ENCODE assay signal across 19 cellular contexts in the genomic region with DNA sequence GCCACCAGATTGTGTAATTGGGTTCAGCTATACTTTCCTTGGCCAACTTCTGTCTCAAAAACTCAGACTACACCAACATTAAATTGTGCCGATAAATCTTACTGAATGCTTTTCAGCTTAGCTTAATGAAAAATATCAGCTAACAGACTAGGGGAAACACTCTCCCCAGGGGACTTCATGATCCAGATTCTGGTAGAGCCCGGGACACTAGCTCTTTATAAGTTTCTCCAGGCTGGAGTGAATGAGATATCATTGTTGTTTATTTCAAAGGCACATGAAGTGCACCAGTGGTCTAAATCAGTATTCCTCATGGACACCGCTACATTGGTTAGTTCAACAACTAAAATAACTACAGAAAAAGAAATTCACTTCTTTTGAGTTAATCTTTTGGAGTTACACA.
"Had no signal": no experiment of that assay in that cellular context is flagged by ENCODE, and none has a peak within 500 bp of the region (broad histone marks: within the 10 kb centered on the region; RNA-seq: fewer than 3 reads in every experiment).

No MANE protein-coding gene starts in this region.

- H3K36me3 Mint-ChIP-seq: natural killer cell had no signal

- H3K4me3 Mint-ChIP-seq: activated CD8-positive, alpha-beta T cell treated with anti-CD3 and anti-CD28 coated beads for 36 hours; activated T-helper 17 cell treated with anti-CD3 and anti-CD28 coated beads, Interleukin-2, amount 50 U/mL, for 72 hours; effector memory CD8-positive, alpha-beta T cell; natural killer cell had no signal

- H3K27ac Mint-ChIP-seq: activated CD8-positive, alpha-beta T cell treated with anti-CD3 and anti-CD28 coated beads for 36 hours; activated T-helper 17 cell treated with anti-CD3 and anti-CD28 coated beads, Interleukin-2, amount 50 U/mL, for 72 hours; effector memory CD8-positive, alpha-beta T cell; natural killer cell had no signal

- H3K36me3 ChIP-seq: esophagus squamous epithelium, lower lobe of right lung, tibial nerve, vagina had no signal

- H3K9me3 Mint-ChIP-seq: activated CD8-positive, alpha-beta T cell treated with anti-CD3 and anti-CD28 coated beads for 36 hours; activated T-helper 17 cell treated with anti-CD3 and anti-CD28 coated beads, Interleukin-2, amount 50 U/mL, for 72 hours; effector memory CD8-positive, alpha-beta T cell; natural killer cell had no signal

- H3K4me2 ChIP-seq: hepatocyte had no signal

- H3K27ac ChIP-seq: esophagus squamous epithelium, lower lobe of right lung, vagina had no signal

- H3K79me2 ChIP-seq: hepatocyte had no signal

- DNase-seq: activated CD4-positive, alpha-beta T cell treated with anti-CD3 and anti-CD28 coated beads for 48 hours; activated CD4-positive, CD25-positive, alpha-beta regulatory T cell; activated CD8-positive, alpha-beta T cell treated with anti-CD3 and anti-CD28 coated beads for 36 hours; activated naive CD4-positive, alpha-beta T cell treated with Interleukin-2 at 50 U/mL for 16 hours; activated T-cell treated with anti-CD3 and anti-CD28 coated beads, Interleukin-2, amount 50 U/mL, for 1 hour; effector memory CD8-positive, alpha-beta T cell; esophagus squamous epithelium; lower lobe of right lung; natural killer cell; stimulated activated CD4-positive, alpha-beta T cell treated with anti-CD3 and anti-CD28 coated beads, Interleukin-12 subunit alpha, Interleukin-12 subunit beta, amount 100 ng/mL, for 4 hours; stimulated activated CD4-positive, alpha-beta T cell treated with anti-CD3 and anti-CD28 coated beads, Interleukin-1b, Interleukin-23, amount 100 ng/mL, for 48 hours; stimulated activated CD8-positive, alpha-beta memory T cell treated with anti-CD3 and anti-CD28 coated beads, Interleukin-4, amount 100 ng/mL, for 48 hours; stimulated activated naive CD4-positive, alpha-beta T cell treated with Interleukin-2 at 50 U/mL for 16 hours; T-helper 1 cell; T-helper 9 cell had no signal

- H3K4me3 ChIP-seq: esophagus squamous epithelium, hepatocyte, lower lobe of right lung, tibial nerve, vagina had no signal

- H3K27me3 ChIP-seq: hepatocyte, tibial nerve, vagina had no signal

- H2AFZ ChIP-seq: hepatocyte had no signal

- ATAC-seq: activated CD8-positive, alpha-beta T cell treated with anti-CD3 and anti-CD28 coated beads for 36 hours; activated T-helper 17 cell treated with anti-CD3 and anti-CD28 coated beads, Interleukin-2, amount 50 U/mL, for 72 hours; effector memory CD8-positive, alpha-beta T cell; lower lobe of right lung; natural killer cell had no signal

- H3K9me3 ChIP-seq: esophagus squamous epithelium, lower lobe of right lung, tibial nerve, vagina had no signal

- H3K4me1 Mint-ChIP-seq: activated T-helper 17 cell treated with anti-CD3 and anti-CD28 coated beads, Interleukin-2, amount 50 U/mL, for 72 hours; natural killer cell had no signal
